20 cellular contexts compared by ENCODE assay signal in genomic region chr9:133830310-133830709, GRCh38.
"Had no signal": no experiment of that assay in that cellular context is flagged by ENCODE, and none has a peak within 500 bp of the region (broad histone marks: within the 10 kb centered on the region; RNA-seq: fewer than 3 reads in every experiment).

No MANE protein-coding gene starts in this region.

- H3K27ac ChIP-seq: gastrocnemius medialis, suprapubic skin, transverse colon, uterus, VCaP had no signal

- DNase-seq: activated CD4-positive, alpha-beta T cell treated with anti-CD3 and anti-CD28 coated beads for 1 hour; activated CD4-positive, alpha-beta T cell treated with anti-CD3 and anti-CD28 coated beads, Interleukin-2, amount 50 U/mL, for 48 hours; activated CD8-positive, alpha-beta memory T cell treated with anti-CD3 and anti-CD28 coated beads, Interleukin-2, amount 10 ng/mL, durations not matched to agents 7 days and 5 days; anterior cingulate cortex; effector CD4-positive, alpha-beta T cell; gastrocnemius medialis; head of caudate nucleus; midbrain; nephron progenitor cell; nucleus accumbens; posterior cingulate gyrus; retina; stimulated activated naive CD4-positive, alpha-beta T cell treated with Interleukin-2 at 50 U/mL for 16 hours; transverse colon; uterus had no signal

- H3K9me3 Mint-ChIP-seq: nephron progenitor cell; T-helper 1 cell treated with Interleukin-12 subunit alpha and Interleukin-12 subunit beta and Interleukin-4 antibody, amounts not matched to agents 30 μg/mL and 1 μg/mL, for 36 hours had no signal

- ATAC-seq: activated CD8-positive, alpha-beta memory T cell treated with anti-CD3 and anti-CD28 coated beads, Interleukin-2, amount 10 ng/mL, durations not matched to agents 7 days and 5 days; gastrocnemius medialis; left lobe of liver had no signal

- H3K4me3 Mint-ChIP-seq: activated CD8-positive, alpha-beta memory T cell treated with anti-CD3 and anti-CD28 coated beads, Interleukin-2, amount 10 ng/mL, durations not matched to agents 7 days and 5 days; nephron progenitor cell; T-helper 1 cell treated with Interleukin-12 subunit alpha and Interleukin-12 subunit beta and Interleukin-4 antibody, amounts not matched to agents 30 μg/mL and 1 μg/mL, for 36 hours had no signal

- H3K27me3 ChIP-seq: gastrocnemius medialis, suprapubic skin, transverse colon, uterus had no signal

- H3K4me1 ChIP-seq: gastrocnemius medialis, suprapubic skin had no signal

- H3K27me3 Mint-ChIP-seq: activated CD8-positive, alpha-beta memory T cell treated with anti-CD3 and anti-CD28 coated beads, Interleukin-2, amount 10 ng/mL, durations not matched to agents 7 days and 5 days had no signal

- H3K4me3 ChIP-seq: gastrocnemius medialis, lung, suprapubic skin, transverse colon, uterus had no signal

- H3K36me3 Mint-ChIP-seq: activated CD8-positive, alpha-beta memory T cell treated with anti-CD3 and anti-CD28 coated beads, Interleukin-2, amount 10 ng/mL, durations not matched to agents 7 days and 5 days had no signal

- H3K27ac Mint-ChIP-seq: activated CD8-positive, alpha-beta memory T cell treated with anti-CD3 and anti-CD28 coated beads, Interleukin-2, amount 10 ng/mL, durations not matched to agents 7 days and 5 days; nephron progenitor cell; T-helper 1 cell treated with Interleukin-12 subunit alpha and Interleukin-12 subunit beta and Interleukin-4 antibody, amounts not matched to agents 30 μg/mL and 1 μg/mL, for 36 hours had no signal

- H3K4me1 Mint-ChIP-seq: activated CD8-positive, alpha-beta memory T cell treated with anti-CD3 and anti-CD28 coated beads, Interleukin-2, amount 10 ng/mL, durations not matched to agents 7 days and 5 days had no signal
